In the genomic region with DNA sequence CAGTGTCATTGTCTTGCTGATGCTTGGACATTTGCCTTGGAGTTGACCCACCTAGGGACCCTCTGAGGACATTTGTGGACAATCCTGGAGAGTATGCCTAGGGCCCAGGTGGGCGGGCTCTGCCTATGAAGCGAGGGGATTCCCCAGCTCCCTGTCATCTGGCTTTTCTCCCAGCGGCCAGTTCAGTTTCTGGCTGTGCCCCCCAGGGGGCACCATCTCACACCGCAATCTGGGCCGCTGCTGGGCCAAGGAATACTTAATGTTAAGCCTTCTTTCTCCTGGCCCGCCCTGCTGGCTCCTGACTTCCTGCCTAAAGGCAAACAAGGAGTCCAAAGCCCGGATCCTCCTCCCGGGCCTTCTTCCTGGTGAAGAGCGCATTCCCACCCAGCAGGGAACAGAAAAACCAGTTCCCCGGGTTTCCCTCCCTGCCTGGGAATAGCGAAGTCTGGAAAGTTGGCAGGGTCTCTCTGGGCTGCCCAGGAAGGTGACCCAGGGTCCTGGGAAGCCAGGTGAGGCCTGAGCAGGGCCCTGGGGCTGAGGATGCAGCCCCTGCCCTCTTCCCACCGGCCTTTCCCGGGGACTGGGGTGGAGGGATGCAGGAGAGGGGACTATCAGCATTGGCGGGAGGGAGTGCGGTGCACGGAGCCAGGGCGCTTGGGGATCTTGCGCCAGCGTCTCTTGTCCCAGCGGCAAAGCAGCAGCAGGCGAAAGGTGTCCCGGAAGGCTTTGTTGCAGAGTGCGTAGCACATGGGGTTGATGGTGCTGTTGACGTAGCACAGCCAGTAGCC, we compare ENCODE assay signal across 1 cellular context.
TF ChIP-seq lines count a peak whose summit lies in the region.

No MANE protein-coding gene starts in this region.

TF ChIP-seq in A549, 52 proteins besides CTCF, POLR2A, EP300 and RAD21:
- TF ChIP-seq, protein P1, sequence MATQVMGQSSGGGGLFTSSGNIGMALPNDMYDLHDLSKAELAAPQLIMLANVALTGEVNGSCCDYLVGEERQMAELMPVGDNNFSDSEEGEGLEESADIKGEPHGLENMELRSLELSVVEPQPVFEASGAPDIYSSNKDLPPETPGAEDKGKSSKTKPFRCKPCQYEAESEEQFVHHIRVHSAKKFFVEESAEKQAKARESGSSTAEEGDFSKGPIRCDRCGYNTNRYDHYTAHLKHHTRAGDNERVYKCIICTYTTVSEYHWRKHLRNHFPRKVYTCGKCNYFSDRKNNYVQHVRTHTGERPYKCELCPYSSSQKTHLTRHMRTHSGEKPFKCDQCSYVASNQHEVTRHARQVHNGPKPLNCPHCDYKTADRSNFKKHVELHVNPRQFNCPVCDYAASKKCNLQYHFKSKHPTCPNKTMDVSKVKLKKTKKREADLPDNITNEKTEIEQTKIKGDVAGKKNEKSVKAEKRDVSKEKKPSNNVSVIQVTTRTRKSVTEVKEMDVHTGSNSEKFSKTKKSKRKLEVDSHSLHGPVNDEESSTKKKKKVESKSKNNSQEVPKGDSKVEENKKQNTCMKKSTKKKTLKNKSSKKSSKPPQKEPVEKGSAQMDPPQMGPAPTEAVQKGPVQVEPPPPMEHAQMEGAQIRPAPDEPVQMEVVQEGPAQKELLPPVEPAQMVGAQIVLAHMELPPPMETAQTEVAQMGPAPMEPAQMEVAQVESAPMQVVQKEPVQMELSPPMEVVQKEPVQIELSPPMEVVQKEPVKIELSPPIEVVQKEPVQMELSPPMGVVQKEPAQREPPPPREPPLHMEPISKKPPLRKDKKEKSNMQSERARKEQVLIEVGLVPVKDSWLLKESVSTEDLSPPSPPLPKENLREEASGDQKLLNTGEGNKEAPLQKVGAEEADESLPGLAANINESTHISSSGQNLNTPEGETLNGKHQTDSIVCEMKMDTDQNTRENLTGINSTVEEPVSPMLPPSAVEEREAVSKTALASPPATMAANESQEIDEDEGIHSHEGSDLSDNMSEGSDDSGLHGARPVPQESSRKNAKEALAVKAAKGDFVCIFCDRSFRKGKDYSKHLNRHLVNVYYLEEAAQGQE (IDR thresholded peaks at IDR 0.05): no peak
- TF ChIP-seq, protein P2, sequence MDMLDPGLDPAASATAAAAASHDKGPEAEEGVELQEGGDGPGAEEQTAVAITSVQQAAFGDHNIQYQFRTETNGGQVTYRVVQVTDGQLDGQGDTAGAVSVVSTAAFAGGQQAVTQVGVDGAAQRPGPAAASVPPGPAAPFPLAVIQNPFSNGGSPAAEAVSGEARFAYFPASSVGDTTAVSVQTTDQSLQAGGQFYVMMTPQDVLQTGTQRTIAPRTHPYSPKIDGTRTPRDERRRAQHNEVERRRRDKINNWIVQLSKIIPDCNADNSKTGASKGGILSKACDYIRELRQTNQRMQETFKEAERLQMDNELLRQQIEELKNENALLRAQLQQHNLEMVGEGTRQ (IDR thresholded peaks at IDR 0.05): no peak
- peak; percentile 47; the same call in 1 of the 3 replicates for TF ChIP-seq SMC3 (IDR thresholded peaks at IDR 0.05)
